ENCODE assay signal across 8 cellular contexts in genomic region chr3:135155791-135156190, GRCh38.
"Had no signal": no experiment of that assay in that cellular context is flagged by ENCODE, and none has a peak within 500 bp of the region (broad histone marks: within the 10 kb centered on the region; RNA-seq: fewer than 3 reads in every experiment).

No MANE protein-coding gene starts in this region.

- FAIRE-seq: G401.6, GM12878, GM12891, GM12892, GM18507, GM19239 had no signal

- DNase-seq: GDM1, GF-D8 had no signal

- H3K4me3 ChIP-seq: GM12878 had no signal
